Comparison of ENCODE assay signal across 7 cellular contexts in the genomic region with DNA sequence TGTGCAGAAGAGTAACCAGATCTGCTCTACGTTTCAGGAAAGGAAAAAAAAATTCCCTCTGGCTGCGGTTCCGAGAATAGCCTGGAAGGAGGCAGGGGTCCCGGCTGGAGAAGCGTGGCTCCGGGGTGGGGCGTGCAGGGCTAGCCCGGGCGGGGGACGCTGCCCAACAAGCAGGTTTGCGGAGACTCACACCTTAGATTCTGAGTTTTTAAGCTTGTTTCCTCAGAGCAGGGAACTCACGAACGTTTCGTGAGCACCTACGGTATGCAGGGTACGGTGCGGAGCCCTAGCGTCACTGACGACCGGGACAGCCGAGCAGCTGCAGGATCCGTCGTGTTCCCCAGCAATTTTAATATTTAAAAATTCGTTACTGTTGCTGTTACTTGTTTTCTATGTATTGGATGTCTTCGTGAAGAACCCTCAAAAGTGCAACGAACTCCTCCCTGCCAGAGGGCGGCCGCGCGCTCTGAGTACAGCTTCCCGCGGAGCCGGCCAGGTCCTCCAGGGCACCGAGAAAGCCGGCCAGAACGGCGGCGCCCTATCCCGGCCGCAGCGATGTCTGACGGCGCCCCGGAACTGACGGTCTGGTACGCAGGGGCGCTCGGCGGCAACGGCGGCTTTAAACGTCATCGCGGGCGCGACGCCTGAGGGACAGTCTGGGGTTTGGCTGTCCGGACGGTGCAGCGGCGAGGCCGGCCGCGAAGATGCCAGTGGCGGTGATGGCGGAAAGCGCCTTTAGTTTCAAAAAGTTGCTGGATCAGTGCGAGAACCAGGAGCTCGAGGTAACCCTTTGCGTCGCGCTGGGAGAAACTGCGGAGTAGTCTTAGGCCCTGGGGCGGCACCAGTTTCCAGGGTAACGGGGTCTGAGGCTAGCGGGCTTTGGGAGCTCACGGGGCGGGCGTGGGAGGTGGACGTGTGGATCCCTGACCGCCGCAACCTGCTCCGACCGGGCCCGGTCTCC. TPM values are rescaled to one million over a fixed set of nuclear protein-coding genes. Genes with fewer than 3 reads are reported as not detected.
DNase-seq lines count a peak whose midpoint lies in the region; ATAC-seq lines count a peak whose summit lies in the region.

A gene (plus strand): TSS at position 629 of the 961 bp plus-strand sequence. CDS start 76 bp downstream, at position 705.

- DNase-seq in NCI-H2081 (lab: John Stamatoyannopoulos, UW) = peak; percentile 85 to 91
- DNase-seq in T1000 (lab: John Stamatoyannopoulos, UW) = peak; percentile 86
- peak; percentile 99 for DNase-seq in astrocyte of the hippocampus (ENCODE audit: low read depth, low spot score)
- DNase-seq in hepatic stellate cell (ENCODE audit: low spot score) = peak; percentile 91
- peak; percentile 72 for DNase-seq in renal cortical epithelial cell (ENCODE audit: low read depth)

- ATAC-seq in GM18508 (IDR thresholded peaks at IDR 0.05; ENCODE audit: insufficient read depth, unreplicated experiment) (peak; percentile 85), HG03025 (IDR thresholded peaks at IDR 0.05; ENCODE audit: low FRiP score, unreplicated experiment) (peak; percentile 99)

RNA-seq across cellular contexts. Expression of the gene that starts here (rescaled TPM):
- 108 and 170 TPM in 2 replicates for total RNA-seq in renal cortical epithelial cell

Comparison
In these comparisons a context has a peak if more than half of its experiments do, and no peak if none do; other contexts are left out.
1. Peak in every context shown above with its lines: DNase-seq and ATAC-seq.